Comparison of ENCODE assay signal across 9 cellular contexts in genomic region chr9:136463578-136463977, GRCh38.
"Had no signal": no experiment of that assay in that cellular context is flagged by ENCODE, and none has a peak within 500 bp of the region (broad histone marks: within the 10 kb centered on the region; RNA-seq: fewer than 3 reads in every experiment).

No MANE protein-coding gene starts in this region.

- H3K4me3 Mint-ChIP-seq: GM23338, HFFc6 had no signal

- FAIRE-seq: H1, H54, HTR-8/SVneo had no signal

- H3K4me2 ChIP-seq: GM23338 had no signal

- H3K4me1 Mint-ChIP-seq: GM23338 had no signal

- H3K4me3 ChIP-seq: GM23338, HAP-1 had no signal

- ATAC-seq: GM23338, HCT116 had no signal

- H3K9me3 Mint-ChIP-seq: GM23338, HFFc6 had no signal

- H3K9me3 ChIP-seq: HAP-1 had no signal

- H2AFZ ChIP-seq: GM23338 had no signal

- DNase-seq: HFFc6, IMR-90, KBM-7 had no signal

- H3K27ac Mint-ChIP-seq: GM23338, HFFc6 had no signal

- H3K4me1 ChIP-seq: HAP-1 had no signal
